11 cellular contexts compared by ENCODE assay signal in genomic region chr1:167430849-167431242, GRCh38.
A peak's percentile ranks its signal among the peaks of the same experiment; 100 is the strongest.
DNase-seq lines count a peak whose midpoint lies in the region; ATAC-seq and TF ChIP-seq lines count a peak whose summit lies in the region.
"Had no signal": no experiment of that assay in that cellular context is flagged by ENCODE, and none has a peak within 500 bp of the region (broad histone marks: within the 10 kb centered on the region; RNA-seq: fewer than 3 reads in every experiment).

No MANE protein-coding gene starts in this region.

- no peak for TF ChIP-seq POLR2A in breast epithelium (IDR thresholded peaks at IDR 0.05)

- H3K4me1 Mint-ChIP-seq in activated T-cell treated with anti-CD3 and anti-CD28 coated beads, Interleukin-2, amount 50 U/mL, for 24 hours (ENCODE audit: low read depth), result peaks cover 51% of the 10 kb centered on the region
- H3K4me1 Mint-ChIP-seq in activated naive CD8-positive, alpha-beta T cell treated with anti-CD3 and anti-CD28 coated beads, Interleukin-2, amount 10 ng/mL, durations not matched to agents 7 days and 5 days, result peaks cover 23% of the 10 kb centered on the region
- no peaks in the 10 kb centered on the region for H3K4me1 Mint-ChIP-seq in progenitor cell of endocrine pancreas (ENCODE audit: low read depth)

- no peaks in the 10 kb centered on the region for H3K27me3 ChIP-seq in breast epithelium
- H3K27me3 ChIP-seq: dorsolateral prefrontal cortex, sigmoid colon had no signal

- no peaks in the 10 kb centered on the region for H3K9me3 Mint-ChIP-seq in activated T-cell treated with anti-CD3 and anti-CD28 coated beads, Interleukin-2, amount 50 U/mL, for 24 hours
- no peaks in the 10 kb centered on the region for H3K9me3 Mint-ChIP-seq in activated naive CD8-positive, alpha-beta T cell treated with anti-CD3 and anti-CD28 coated beads, Interleukin-2, amount 10 ng/mL, durations not matched to agents 7 days and 5 days
- no peaks in the 10 kb centered on the region for H3K9me3 Mint-ChIP-seq in progenitor cell of endocrine pancreas (ENCODE audit: low read depth)

- H3K4me3 ChIP-seq in breast epithelium, result no peak overlapping the region
- H3K4me3 ChIP-seq: dorsolateral prefrontal cortex, sigmoid colon had no signal

- H3K9me3 ChIP-seq in breast epithelium, result no peaks in the 10 kb centered on the region
- H3K9me3 ChIP-seq: sigmoid colon had no signal

- peak; percentile 19 for ATAC-seq in HG02798 (IDR thresholded peaks at IDR 0.05; ENCODE audit: poor library complexity, unreplicated experiment)
- no peak for ATAC-seq in activated naive CD8-positive, alpha-beta T cell treated with anti-CD3 and anti-CD28 coated beads, Interleukin-2, amount 10 ng/mL, durations not matched to agents 7 days and 5 days (ENCODE audit: low read depth)
- ATAC-seq in HG03280 (IDR thresholded peaks at IDR 0.05; ENCODE audit: unreplicated experiment), result no peak

- H3K36me3 Mint-ChIP-seq in activated T-cell treated with anti-CD3 and anti-CD28 coated beads, Interleukin-2, amount 50 U/mL, for 24 hours (ENCODE audit: low read depth), result peaks cover 73% of the 10 kb centered on the region
- peaks cover 15% of the 10 kb centered on the region for H3K36me3 Mint-ChIP-seq in activated naive CD8-positive, alpha-beta T cell treated with anti-CD3 and anti-CD28 coated beads, Interleukin-2, amount 10 ng/mL, durations not matched to agents 7 days and 5 days
- H3K36me3 Mint-ChIP-seq in progenitor cell of endocrine pancreas (ENCODE audit: insufficient read depth), result no peaks in the 10 kb centered on the region

- no peaks in the 10 kb centered on the region for H3K27me3 Mint-ChIP-seq in activated T-cell treated with anti-CD3 and anti-CD28 coated beads, Interleukin-2, amount 50 U/mL, for 24 hours
- no peaks in the 10 kb centered on the region for H3K27me3 Mint-ChIP-seq in activated naive CD8-positive, alpha-beta T cell treated with anti-CD3 and anti-CD28 coated beads, Interleukin-2, amount 10 ng/mL, durations not matched to agents 7 days and 5 days
- peaks cover 5% of the 10 kb centered on the region for H3K27me3 Mint-ChIP-seq in progenitor cell of endocrine pancreas

- TF ChIP-seq CTCF in progenitor cell of endocrine pancreas (IDR thresholded peaks at IDR 0.05; ENCODE audit: unreplicated experiment) (no peak), breast epithelium (IDR thresholded peaks at IDR 0.05) (no peak)

- H3K4me3 Mint-ChIP-seq in activated T-cell treated with anti-CD3 and anti-CD28 coated beads, Interleukin-2, amount 50 U/mL, for 24 hours, result no peak overlapping the region
- H3K4me3 Mint-ChIP-seq in activated naive CD8-positive, alpha-beta T cell treated with anti-CD3 and anti-CD28 coated beads, Interleukin-2, amount 10 ng/mL, durations not matched to agents 7 days and 5 days, result no peak overlapping the region
- H3K4me3 Mint-ChIP-seq in progenitor cell of endocrine pancreas (ENCODE audit: low read depth), result no peak overlapping the region

- POLR2A ChIA-PET in activated naive CD8-positive, alpha-beta T cell treated with anti-CD3 and anti-CD28 coated beads, Interleukin-2, amount 10 ng/mL, durations not matched to agents 7 days and 5 days (lab: Charles Lee), result interaction anchor here (0.5 kb wide), 1 partner anchor 1080 kb away, joined by 3 read pairs; no protein-coding TSS in a partner anchor

- intact Hi-C loops in breast epithelium (cut with DNase I; ENCODE audit: low total_unique reads), result no loop called here

- no peak overlapping the region for H3K27ac ChIP-seq in breast epithelium
- H3K27ac ChIP-seq: sigmoid colon had no signal

- H3K36me3 ChIP-seq in breast epithelium, result no peaks in the 10 kb centered on the region
- H3K36me3 ChIP-seq: sigmoid colon had no signal

- DNase-seq in activated T-cell treated with anti-CD3 and anti-CD28 coated beads, Interleukin-2, amount 50 U/mL, for 24 hours, result no peak
- DNase-seq in activated T-cell treated with anti-CD3 and anti-CD28 coated beads for 4 hours, result no peak
- DNase-seq in activated naive CD8-positive, alpha-beta T cell treated with anti-CD3 and anti-CD28 coated beads, Interleukin-2, amount 10 ng/mL, durations not matched to agents 7 days and 5 days, result no peak
- no peak for DNase-seq in progenitor cell of endocrine pancreas (ENCODE audit: low spot score, unreplicated experiment)
- no peak for DNase-seq in breast epithelium (ENCODE audit: low spot score in 2 of 2)
- DNase-seq in NCI-H2196 treated with DMSO at 0.1 percent for 48 hours (lab: John Stamatoyannopoulos, UW; ENCODE audit: unreplicated experiment), result no peak
- DNase-seq: dorsolateral prefrontal cortex, mesenchymal stem cell, sigmoid colon had no signal

- no peaks in the 10 kb centered on the region for H3K4me1 ChIP-seq in breast epithelium
- H3K4me1 ChIP-seq: sigmoid colon had no signal

- H3K27ac Mint-ChIP-seq in activated T-cell treated with anti-CD3 and anti-CD28 coated beads, Interleukin-2, amount 50 U/mL, for 24 hours, result peak overlapping the region; percentile 90
- H3K27ac Mint-ChIP-seq in activated naive CD8-positive, alpha-beta T cell treated with anti-CD3 and anti-CD28 coated beads, Interleukin-2, amount 10 ng/mL, durations not matched to agents 7 days and 5 days, result peak overlapping the region; percentile 66
- peak overlapping the region; percentile 17 for H3K27ac Mint-ChIP-seq in progenitor cell of endocrine pancreas

Comparison
In these comparisons a context has a peak if more than half of its experiments do, and no peak if none do; other contexts are left out.
1. H3K27ac Mint-ChIP-seq: peak in every context shown above with its lines; median percentile 90 in activated T-cell treated with anti-CD3 and anti-CD28 coated beads, Interleukin-2, amount 50 U/mL, for 24 hours; 66 in activated naive CD8-positive, alpha-beta T cell treated with anti-CD3 and anti-CD28 coated beads, Interleukin-2, amount 10 ng/mL, durations not matched to agents 7 days and 5 days; 17 in progenitor cell of endocrine pancreas.